ENCODE assay signal across 13 cellular contexts in genomic region chr3:194275721-194276120, GRCh38.
DNase-seq lines count a peak whose midpoint lies in the region; ATAC-seq and TF ChIP-seq lines count a peak whose summit lies in the region.
"Had no signal": no experiment of that assay in that cellular context is flagged by ENCODE, and none has a peak within 500 bp of the region (broad histone marks: within the 10 kb centered on the region; RNA-seq: fewer than 3 reads in every experiment).

No MANE protein-coding gene starts in this region.

- H3K27me3 ChIP-seq in right atrium auricular region (no peaks in the 10 kb centered on the region), heart right ventricle (peaks cover 0 to 3% (median 0%) of the 10 kb centered on the region in 7 donors)

- WGBS in heart right ventricle, 2 donors, result 68 to 71% methylated on average over 7 of the region's 8 CpGs

- TF ChIP-seq CTCF in right atrium auricular region (IDR thresholded peaks at IDR 0.05) (no peak), heart right ventricle (IDR thresholded peaks at IDR 0.05) (no peak)

- H3K4me3 ChIP-seq in right atrium auricular region, result no peak overlapping the region
- no peak overlapping the region for H3K4me3 ChIP-seq in heart right ventricle

- no peaks in the 10 kb centered on the region for H3K36me3 ChIP-seq in right atrium auricular region
- no peaks in the 10 kb centered on the region for H3K36me3 ChIP-seq in heart right ventricle

- H3K4me1 Mint-ChIP-seq in immature natural killer cell, result peaks cover 28 to 37% of the 10 kb centered on the region in 2 donors

- intact Hi-C loops in heart right ventricle (cut with DNase I), result loop anchor here in 2 of 10 donors (5.0 to 10.0 kb wide), 2 partner anchors 133 to 271 kb away; no protein-coding TSS in a partner anchor
- intact Hi-C loops in posterior vena cava (cut with DNase I), result no loop called here

- no peak overlapping the region for H3K4me3 Mint-ChIP-seq in immature natural killer cell
- H3K4me3 Mint-ChIP-seq: activated CD8-positive, alpha-beta memory T cell treated with anti-CD3 and anti-CD28 coated beads, Interleukin-2, amount 10 ng/mL, durations not matched to agents 7 days and 5 days; dendritic cell treated with granulocyte-macrophage colony-stimulating factor and Interleukin-4, amounts not matched to agents 40 ng/mL and 50 ng/mL, for 4 days had no signal

- H3K4me1 ChIP-seq in right atrium auricular region (peaks cover 0 to 72% of the 10 kb centered on the region in 2 donors), heart right ventricle (peaks cover 27 to 69% (median 51%) of the 10 kb centered on the region in 9 donors)

- peak overlapping the region in 1 of 2 donors; percentile 22 for H3K27ac ChIP-seq in right atrium auricular region
- H3K27ac ChIP-seq in heart right ventricle, result peak overlapping the region in 2 of 10 donors; percentile 5 to 74

- peak overlapping the region in 2 of 6 donors; percentile 30 to 81 for H3K27ac Mint-ChIP-seq in immature natural killer cell
- H3K27ac Mint-ChIP-seq: dendritic cell treated with granulocyte-macrophage colony-stimulating factor and Interleukin-4, amounts not matched to agents 40 ng/mL and 50 ng/mL, for 4 days had no signal

- H3K9me3 ChIP-seq in right atrium auricular region (no peaks in the 10 kb centered on the region), heart right ventricle (no peaks in the 10 kb centered on the region)

- H3K36me3 Mint-ChIP-seq in immature natural killer cell, result no peaks in the 10 kb centered on the region
- H3K36me3 Mint-ChIP-seq: activated CD8-positive, alpha-beta memory T cell treated with anti-CD3 and anti-CD28 coated beads, Interleukin-2, amount 10 ng/mL, durations not matched to agents 7 days and 5 days had no signal

- DNase-seq in right atrium auricular region (ENCODE audit: low spot score) (peak; percentile 51), heart right ventricle (no peak), ecto neural progenitor cell (ENCODE audit: low spot score) (peak; percentile 29), posterior vena cava (ENCODE audit: low spot score) (peak; percentile 38), dermis blood vessel endothelial cell (no peak), immature natural killer cell (no peak), GOT3 (lab: John Stamatoyannopoulos, UW) (no peak)
- DNase-seq: activated CD8-positive, alpha-beta memory T cell treated with anti-CD3 and anti-CD28 coated beads, Interleukin-2, amount 10 ng/mL, durations not matched to agents 7 days and 5 days; DMS79; NCI-H1048; NCI-H524 treated with DMSO at 0.1 percent for 48 hours had no signal

- ATAC-seq in heart right ventricle (no peak), HG03378 (IDR thresholded peaks at IDR 0.05; ENCODE audit: unreplicated experiment) (no peak)

- H3K27me3 Mint-ChIP-seq in immature natural killer cell (ENCODE audit: low read depth in 3 of 3), result peaks cover 13 to 20% (median 13%) of the 10 kb centered on the region in 3 donors

- no peaks in the 10 kb centered on the region for H3K9me3 Mint-ChIP-seq in immature natural killer cell
- H3K9me3 Mint-ChIP-seq: dendritic cell treated with granulocyte-macrophage colony-stimulating factor and Interleukin-4, amounts not matched to agents 40 ng/mL and 50 ng/mL, for 4 days had no signal

Comparison
In these comparisons a context has a peak if more than half of its experiments do, and no peak if none do; other contexts are left out.
1. DNase-seq: peak in right atrium auricular region (single experiment), ecto neural progenitor cell (single experiment) and posterior vena cava (single experiment); none in heart right ventricle (0 of 2), dermis blood vessel endothelial cell (single experiment), immature natural killer cell (0 of 3) and GOT3 (single experiment).